ENCODE assay signal across 8 cellular contexts in the genomic region with DNA sequence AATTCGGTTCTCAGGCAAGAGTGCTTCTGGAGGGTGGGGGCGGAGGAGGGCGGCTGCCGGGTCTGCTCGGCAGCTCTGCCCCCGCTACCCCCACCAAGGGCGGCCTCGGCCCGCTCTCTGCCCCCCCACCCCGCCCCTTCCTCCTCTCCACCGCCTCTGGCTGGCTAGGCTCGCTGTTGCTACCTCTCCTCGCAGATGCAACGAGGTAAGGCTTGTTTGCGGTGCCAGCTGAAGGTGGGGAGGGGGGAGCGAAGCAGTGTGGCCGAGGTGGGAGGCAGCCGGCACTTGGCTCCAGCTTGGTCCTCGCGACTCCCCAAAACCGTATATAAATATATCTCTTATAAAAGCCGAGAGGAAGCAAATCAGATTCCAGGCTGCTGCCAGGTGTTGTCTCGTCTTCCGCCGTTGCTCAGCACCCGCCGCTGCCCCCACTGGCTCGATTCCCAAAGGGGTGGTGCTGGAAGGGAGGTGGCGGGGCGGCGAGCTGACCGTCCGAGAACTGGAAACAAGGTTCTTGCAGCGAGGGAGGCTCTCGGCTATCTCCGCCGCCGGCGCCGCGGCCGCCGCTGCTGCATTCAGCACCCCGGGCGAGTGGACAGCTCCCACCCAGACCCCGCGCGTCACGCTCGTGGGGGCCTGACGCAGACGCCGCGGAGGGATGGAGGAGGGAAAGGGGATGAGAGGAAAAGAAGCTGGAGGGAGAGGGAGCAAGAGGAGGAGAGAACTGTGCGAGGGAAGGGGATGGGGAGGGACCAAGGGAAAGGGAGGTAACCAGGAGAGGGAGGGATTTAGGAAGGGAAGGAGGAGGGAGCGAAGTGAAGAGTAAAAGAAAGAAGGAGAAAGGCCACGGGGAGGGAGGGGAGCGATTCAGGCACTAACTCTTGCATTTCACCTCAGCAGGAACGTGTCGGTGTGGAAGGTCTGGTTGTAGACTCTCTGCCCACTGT. TPM values are rescaled to one million over a fixed set of nuclear protein-coding genes. Genes with fewer than 3 reads are reported as not detected.
DNase-seq lines count a peak whose midpoint lies in the region; ATAC-seq and TF ChIP-seq lines count a peak whose summit lies in the region.

A gene with protein sequence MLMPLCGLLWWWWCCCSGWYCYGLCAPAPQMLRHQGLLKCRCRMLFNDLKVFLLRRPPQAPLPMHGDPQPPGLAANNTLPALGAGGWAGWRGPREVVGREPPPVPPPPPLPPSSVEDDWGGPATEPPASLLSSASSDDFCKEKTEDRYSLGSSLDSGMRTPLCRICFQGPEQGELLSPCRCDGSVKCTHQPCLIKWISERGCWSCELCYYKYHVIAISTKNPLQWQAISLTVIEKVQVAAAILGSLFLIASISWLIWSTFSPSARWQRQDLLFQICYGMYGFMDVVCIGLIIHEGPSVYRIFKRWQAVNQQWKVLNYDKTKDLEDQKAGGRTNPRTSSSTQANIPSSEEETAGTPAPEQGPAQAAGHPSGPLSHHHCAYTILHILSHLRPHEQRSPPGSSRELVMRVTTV (minus strand): TSS at position 728 of the 947 bp plus-strand sequence. CDS start 2,223 bp downstream, outside the sequence.

- H3K27ac Mint-ChIP-seq in endothelial cell (ENCODE audit: unreplicated experiment) (peak within 1 kb of the TSS; percentile 8), memory B cell (no peak within 1 kb of the TSS)

- peaks cover 17% of the 10 kb centered on the region for H3K4me1 Mint-ChIP-seq in endothelial cell (ENCODE audit: unreplicated experiment)
- peaks cover 11% of the 10 kb centered on the region for H3K4me1 Mint-ChIP-seq in memory B cell

- no peak for TF ChIP-seq CTCF in endothelial cell (IDR thresholded peaks at IDR 0.05; ENCODE audit: unreplicated experiment)

- peak; percentile 35 for ATAC-seq in memory B cell (ENCODE audit: low read depth)
- ATAC-seq in GM21825 (IDR thresholded peaks at IDR 0.05; ENCODE audit: unreplicated experiment) = no peak

- H3K4me3 Mint-ChIP-seq in endothelial cell (ENCODE audit: unreplicated experiment) (peak within 1 kb of the TSS; percentile 79), memory B cell (no peak within 1 kb of the TSS)

- peaks cover 15% of the 10 kb centered on the region for H3K27me3 Mint-ChIP-seq in endothelial cell (ENCODE audit: unreplicated experiment)
- peaks cover 35% of the 10 kb centered on the region for H3K27me3 Mint-ChIP-seq in memory B cell

- DNase-seq in NOMO-1 treated with DMSO at 0.1 percent for 48 hours (lab: John Stamatoyannopoulos, UW; ENCODE audit: unreplicated experiment) = peak; percentile 1
- DNase-seq in NOMO-1 treated with dmso at 0.1 percent for 144 hours (lab: John Stamatoyannopoulos, UW; ENCODE audit: unreplicated experiment) = no peak
- DNase-seq in NCI-H526 (lab: John Stamatoyannopoulos, UW) = peak; percentile 17 to 78
- DNase-seq in activated T-cell treated with anti-CD3 and anti-CD28 coated beads for 4 hours = peak; percentile 45
- DNase-seq in endothelial cell (ENCODE audit: low spot score) = peak; percentile 92
- peak; percentile 34 to 59 for DNase-seq in memory B cell (ENCODE audit: low spot score in 2 of 2)
- peak; percentile 17 for DNase-seq in stimulated activated CD8-positive, alpha-beta memory T cell treated with anti-CD3 and anti-CD28 coated beads, Interleukin-12 subunit alpha, Interleukin-12 subunit beta, amount 100 ng/mL, for 24 hours (ENCODE audit: extremely low read depth)

- H3K36me3 Mint-ChIP-seq in endothelial cell (ENCODE audit: low read depth, unreplicated experiment) (peaks cover 3% of the 10 kb centered on the region), memory B cell (peaks cover 2% of the 10 kb centered on the region)

- H3K9me3 Mint-ChIP-seq in endothelial cell (ENCODE audit: unreplicated experiment) (no peaks in the 10 kb centered on the region), memory B cell (peaks cover 1% of the 10 kb centered on the region)

RNA-seq across cellular contexts. Expression of the gene that starts here (rescaled TPM):
- total RNA-seq in endothelial cell (ENCODE audit: unreplicated experiment) = 0.46 TPM

Comparison
In these comparisons a context has a peak if more than half of its experiments do, and no peak if none do; other contexts are left out.
1. Peak in DNase-seq in endothelial cell; RNA of the gene not detected or under 1 TPM.